ENCODE assay signal across 8 cellular contexts in genomic region chr19:38792250-38793111, GRCh38. TPM values are rescaled to one million over a fixed set of nuclear protein-coding genes. Genes with fewer than 3 reads are reported as not detected.
DNase-seq lines count a peak whose midpoint lies in the region; ATAC-seq and TF ChIP-seq lines count a peak whose summit lies in the region.

No MANE protein-coding gene starts in this region.

- no peaks in the 10 kb centered on the region for H3K9me3 Mint-ChIP-seq in activated T-cell treated with anti-CD3 and anti-CD28 coated beads, Interleukin-2, amount 50 U/mL, for 24 hours

- no peaks in the 10 kb centered on the region for H3K36me3 Mint-ChIP-seq in activated T-cell treated with anti-CD3 and anti-CD28 coated beads, Interleukin-2, amount 50 U/mL, for 24 hours (ENCODE audit: low read depth)

- peak; percentile 70 for DNase-seq in activated T-cell treated with anti-CD3 and anti-CD28 coated beads, Interleukin-2, amount 50 U/mL, for 24 hours
- DNase-seq in D341Med (ENCODE audit: low spot score) (no peak), NCI-H82 (lab: John Stamatoyannopoulos, UW) (no peak)

- TF ChIP-seq CTCF in GM12872 (IDR thresholded peaks at IDR 0.05; ENCODE audit: insufficient read depth, low read depth, low read length), result peak; percentile 54; the same call in 2 of the 3 replicates
- TF ChIP-seq CTCF in gastroesophageal sphincter (IDR thresholded peaks at IDR 0.05), result peak in 3 of 4 experiments; percentile 17 to 21 (median 21)

- 60% methylated on average over 1 of the region's 71 CpGs; no CpG with 5 or more reads in 1 of the 2 donors for WGBS in gastroesophageal sphincter (ENCODE audit: low coverage in 1 of 2), 2 donors

- peaks cover 0 to 7% (median 2%) of the 10 kb centered on the region in 3 donors for H3K4me1 ChIP-seq in gastroesophageal sphincter

- H3K4me1 Mint-ChIP-seq in activated T-cell treated with anti-CD3 and anti-CD28 coated beads, Interleukin-2, amount 50 U/mL, for 24 hours (ENCODE audit: low read depth), result peaks cover 6% of the 10 kb centered on the region

- no peak for TF ChIP-seq POLR2A in gastroesophageal sphincter (IDR thresholded peaks at IDR 0.05)

- H3K27me3 ChIP-seq in gastroesophageal sphincter, result no peaks in the 10 kb centered on the region

- peak overlapping the region in 1 of 4 donors; percentile 25 for H3K27ac ChIP-seq in gastroesophageal sphincter
- H3K27ac ChIP-seq in skin epidermis, result peak overlapping the region; percentile 13 to 90 (median 82)

- TF ChIP-seq EP300 in gastroesophageal sphincter (IDR thresholded peaks at IDR 0.05), result no peak

- H3K27ac Mint-ChIP-seq in activated T-cell treated with anti-CD3 and anti-CD28 coated beads, Interleukin-2, amount 50 U/mL, for 24 hours, result no peak overlapping the region

- peak overlapping the region; percentile 28 for H3K4me3 Mint-ChIP-seq in activated T-cell treated with anti-CD3 and anti-CD28 coated beads, Interleukin-2, amount 50 U/mL, for 24 hours

- H3K9me3 ChIP-seq in gastroesophageal sphincter, result no peaks in the 10 kb centered on the region

- no peak for ATAC-seq in gastroesophageal sphincter
- ATAC-seq in GM19397 (IDR thresholded peaks at IDR 0.05; ENCODE audit: unreplicated experiment), result no peak
- no peak for ATAC-seq in HG03196 (IDR thresholded peaks at IDR 0.05; ENCODE audit: unreplicated experiment)

- no peaks in the 10 kb centered on the region for H3K27me3 Mint-ChIP-seq in activated T-cell treated with anti-CD3 and anti-CD28 coated beads, Interleukin-2, amount 50 U/mL, for 24 hours

- no peaks in the 10 kb centered on the region for H3K36me3 ChIP-seq in gastroesophageal sphincter

- H3K4me3 ChIP-seq in gastroesophageal sphincter (peak overlapping the region in 1 of 2 donors; percentile 37), skin epidermis (peak overlapping the region; percentile 17 to 34 (median 26))

RNA-seq across cellular contexts. Expression of gene LGALS7B, which starts 3.5 kb away (rescaled TPM):
- 10 to 100 TPM in 1 of 4 donors, 1 to 10 TPM in 2, not detected in 1; 2.1 to 58.4 (median 9.8) TPM for total RNA-seq in gastroesophageal sphincter

RNA-seq across cellular contexts. Expression of gene LGALS7, which starts 19.2 kb away (rescaled TPM):
- total RNA-seq in gastroesophageal sphincter, result 10 to 100 TPM in 1 of 4 donors, not detected in 3; 25.8 TPM

RNA-seq across cellular contexts. Expression of gene LGALS4, which starts 20.3 kb away (rescaled TPM):
- 1 to 10 TPM in 2 of 4 donors, under 1 TPM in 1, not detected in 1; 0.27 to 1.6 (median 1.1) TPM for total RNA-seq in gastroesophageal sphincter

RNA-seq across cellular contexts. Expression of gene ECH1, which starts 39.1 kb away (rescaled TPM):
- total RNA-seq in gastroesophageal sphincter, result 100 to 1,000 TPM in 2 of 4 donors, 10 to 100 TPM in 2; 88.3 to 162 (median 110) TPM

RNA-seq across cellular contexts. Expression of gene CAPN12, which starts 48.2 kb away (rescaled TPM):
- total RNA-seq in gastroesophageal sphincter, result 1 to 10 TPM in 2 of 4 donors, under 1 TPM in 1, not detected in 1; 0.93 to 2.2 (median 1.1) TPM
